8 cellular contexts compared by ENCODE assay signal in the genomic region with DNA sequence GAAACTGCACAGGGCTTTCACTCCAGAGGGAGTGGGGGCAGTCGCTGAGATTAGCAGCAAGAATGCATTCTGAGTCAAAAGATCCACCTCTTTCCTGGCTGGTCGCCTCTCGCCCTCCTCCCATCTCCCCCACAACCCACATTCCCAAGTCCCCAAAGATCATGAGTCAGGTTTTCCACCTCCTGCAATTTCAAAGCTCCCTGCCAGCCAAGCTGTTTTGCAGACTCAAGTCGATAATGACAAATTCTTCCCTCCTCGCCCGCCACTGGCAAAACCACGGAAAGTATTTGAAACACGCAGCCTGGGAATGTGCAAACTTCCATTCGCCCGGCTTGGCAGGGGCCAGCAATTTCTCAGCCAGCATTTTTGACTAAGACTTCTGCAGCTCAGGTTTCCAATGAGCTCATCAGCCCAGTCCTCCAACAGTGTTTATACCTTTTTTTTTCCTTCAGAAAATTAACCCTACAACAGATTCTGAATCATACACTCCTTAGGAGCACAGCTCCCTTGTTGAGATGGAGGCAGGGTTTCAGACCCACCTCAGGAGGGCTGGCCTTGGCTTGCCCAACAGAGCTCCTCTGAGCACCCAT.
DNase-seq lines count a peak whose midpoint lies in the region; ATAC-seq and TF ChIP-seq lines count a peak whose summit lies in the region.

No MANE protein-coding gene starts in this region.

- H3K4me2 ChIP-seq in hepatocyte (peak overlapping the region; percentile 41), MM.1S (ENCODE audit: low read depth, low read length) (no peak overlapping the region)

- H3K36me3 ChIP-seq in hepatocyte (replicated peaks; ENCODE audit: insufficient read depth, low read depth) = no peaks in the 10 kb centered on the region
- no peaks in the 10 kb centered on the region for H3K36me3 ChIP-seq in MM.1S (replicated peaks; ENCODE audit: insufficient read depth, low read length)

- H3K4me3 ChIP-seq in hepatocyte = no peak overlapping the region
- H3K4me3 ChIP-seq in MM.1S (ENCODE audit: low read length) = no peak overlapping the region

- no peak for TF ChIP-seq CTCF in hepatocyte (IDR thresholded peaks at IDR 0.05; ENCODE audit: poor library complexity)
- TF ChIP-seq CTCF in MM.1S (IDR thresholded peaks at IDR 0.05; ENCODE audit: low read length) = no peak

- no peaks in the 10 kb centered on the region for H3K79me2 ChIP-seq in hepatocyte
- no peaks in the 10 kb centered on the region for H3K79me2 ChIP-seq in MM.1S (ENCODE audit: low read length)

- DNase-seq in HT1080 (ENCODE audit: low read depth) (peak; percentile 100), anterior cingulate cortex (lab: John Stamatoyannopoulos, UW) (peak in 54 of 58 donors; percentile 8 to 90 (median 52)), hepatocyte (ENCODE audit: low spot score) (peak; percentile 92), retina (peak; percentile 34), MM.1S (no peak)

- H3F3A ChIP-seq in MM.1S (ENCODE audit: insufficient read depth, low read length) = no peaks in the 10 kb centered on the region

- WGBS in hepatocyte (ENCODE audit: low lambda C conversion rate, missing lambda C conversion rate) = 12% methylated on average over 10 of the region's 10 CpGs

- no peaks in the 10 kb centered on the region for H3K9me2 ChIP-seq in hepatocyte (replicated peaks; ENCODE audit: insufficient read depth)
- H3K9me2 ChIP-seq in MM.1S (replicated peaks; ENCODE audit: insufficient read depth, low read length) = no peaks in the 10 kb centered on the region

- H3K27me3 ChIP-seq in hepatocyte = no peaks in the 10 kb centered on the region
- H3K27me3 ChIP-seq in MM.1S (replicated peaks; ENCODE audit: insufficient read depth, low read length) = no peaks in the 10 kb centered on the region

- H3K9ac ChIP-seq in MM.1S (ENCODE audit: low read length) = no peak overlapping the region

- H3K9me3 ChIP-seq in hepatocyte (ENCODE audit: low read depth) (no peaks in the 10 kb centered on the region), MM.1S (replicated peaks; ENCODE audit: insufficient read depth, low read length) (no peaks in the 10 kb centered on the region)

- H3K27ac ChIP-seq in hepatocyte (peak overlapping the region; percentile 76), MM.1S (ENCODE audit: low read length) (no peak overlapping the region)

- ATAC-seq in HG02571 (IDR thresholded peaks at IDR 0.05; ENCODE audit: unreplicated experiment) (no peak), GM21423 (IDR thresholded peaks at IDR 0.05; ENCODE audit: unreplicated experiment) (no peak), HG03196 (IDR thresholded peaks at IDR 0.05; ENCODE audit: unreplicated experiment) (no peak)

- H2AFZ ChIP-seq in hepatocyte (no peak overlapping the region), MM.1S (ENCODE audit: low read length) (no peak overlapping the region)

- H3K4me1 ChIP-seq in hepatocyte (ENCODE audit: insufficient read depth) (peaks cover 11% of the 10 kb centered on the region), MM.1S (ENCODE audit: low read length) (no peaks in the 10 kb centered on the region)

- H4K20me1 ChIP-seq in hepatocyte (ENCODE audit: insufficient read depth, poor library complexity, severe bottlenecking) (no peaks in the 10 kb centered on the region), MM.1S (ENCODE audit: insufficient read depth, low read length) (no peaks in the 10 kb centered on the region)
